In the genomic region with DNA sequence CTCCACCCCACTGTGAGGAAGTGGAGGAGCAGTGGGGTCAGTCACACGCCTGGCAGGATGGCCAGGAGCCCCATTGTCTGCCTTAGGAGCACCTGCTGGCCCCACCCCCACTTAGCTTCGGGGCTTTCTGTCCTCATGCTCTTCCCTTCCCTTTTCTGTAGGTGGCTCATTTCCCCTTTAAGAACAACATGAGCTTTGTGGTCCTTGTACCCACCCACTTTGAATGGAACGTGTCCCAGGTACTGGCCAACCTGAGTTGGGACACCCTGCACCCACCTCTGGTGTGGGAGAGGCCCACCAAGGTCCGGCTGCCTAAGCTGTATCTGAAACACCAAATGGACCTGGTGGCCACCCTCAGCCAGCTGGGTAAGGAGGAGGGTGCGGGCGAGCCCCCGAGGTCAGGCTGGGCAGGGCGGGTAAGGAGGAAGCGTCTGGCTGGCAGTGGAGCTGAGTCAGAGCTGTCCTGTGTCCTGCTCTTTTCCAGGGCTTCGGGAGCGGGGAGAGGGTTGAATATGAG, we compare ENCODE assay signal across 12 cellular contexts. TPM values are rescaled to one million over a fixed set of nuclear protein-coding genes. Genes with fewer than 3 reads are reported as not detected.
DNase-seq lines count a peak whose midpoint lies in the region; ATAC-seq, FAIRE-seq and TF ChIP-seq lines count a peak whose summit lies in the region.
"Had no signal": no experiment of that assay in that cellular context is flagged by ENCODE, and none has a peak within 500 bp of the region (broad histone marks: within the 10 kb centered on the region; RNA-seq: fewer than 3 reads in every experiment).

No MANE protein-coding gene starts in this region.

- no peak overlapping the region for H2AFZ ChIP-seq in HepG2 (ENCODE audit: low read length)

- H3K4me3 ChIP-seq in HepG2 (replicated peaks in 1 of 3; ENCODE audit: insufficient read depth in 1 of 3, low read depth in 2 of 3, low read length in 3 of 3) (no peak overlapping the region), SJCRH30 (no peak overlapping the region)

- H3K27ac ChIP-seq in HepG2 (ENCODE audit: extremely low read length, insufficient read depth, low read length) (peak overlapping the region; percentile 19), SJCRH30 (no peak overlapping the region)

- H3K4me2 ChIP-seq in HepG2 (ENCODE audit: low read depth, low read length), result no peak overlapping the region

- H3K4me1 ChIP-seq in HepG2 (ENCODE audit: insufficient read depth, low read length) (peaks cover 62% of the 10 kb centered on the region), SJCRH30 (0 out of 2 replicates have a peak, but pooled peaks cover 3% of the 10 kb centered on the region)

- TF ChIP-seq RAD21 in HepG2 (CRISPR knock-in tag; IDR thresholded peaks at IDR 0.05), result no peak

- H3K79me2 ChIP-seq in HepG2 (ENCODE audit: insufficient read depth, low read length), result no peaks in the 10 kb centered on the region

- H4K20me1 ChIP-seq in HepG2 (ENCODE audit: insufficient read depth, low read length), result peaks cover 20% of the 10 kb centered on the region; the same call in 1 of the 2 replicates

- POLR2A ChIA-PET in activated B cell treated with CpG ODN at 0.5 μM for 24 hours (lab: Charles Lee) (interaction anchor here (0.5 to 3.3 kb wide), 12 partner anchors 10 to 546 kb away, joined by 4 to 26 read pairs (median 8); partner anchors contain the start of genes RPA1, SERPINF1, SMYD4 and WDR81), HepG2 (lab: Yijun Ruan, JAX) (interaction anchor here (0.9 to 16.4 kb wide), 9 partner anchors 8 to 58 kb away, joined by 3 to 299 read pairs (median 7); partner anchors contain the start of genes SERPINF1, SERPINF2 and WDR81)

- H3K27me3 Mint-ChIP-seq in activated B cell treated with CpG ODN at 0.5 μM for 24 hours, result no peaks in the 10 kb centered on the region

- no peak for TF ChIP-seq EP300 in HepG2 (IDR thresholded peaks at IDR 0.05; ENCODE audit: low read depth in 2 of 2, low read length in 2 of 2)
- no peak for TF ChIP-seq EP300 in HepG2 (CRISPR knock-in tag; IDR thresholded peaks at IDR 0.05; ENCODE audit: borderline replicate concordance)

- in situ Hi-C loops in HepG2 (cut with HindIII; ENCODE audit: extremely low pct_ligation_motif_present, low pct_unique_long_range_greater_than_20kb), result no loop called here

- H3K9me3 ChIP-seq in HepG2 (ENCODE audit: low read length) (no peaks in the 10 kb centered on the region), SJCRH30 (replicated peaks) (no peaks in the 10 kb centered on the region)

- H3K27me3 ChIP-seq in HepG2 (ENCODE audit: control insufficient read depth in 1 of 2, insufficient read depth in 2 of 2, low read length in 2 of 2) (no peaks in the 10 kb centered on the region), SJCRH30 (no peaks in the 10 kb centered on the region; the same call in 1 of the 2 replicates)

- H3K9ac ChIP-seq in HepG2 (ENCODE audit: insufficient read depth, low read depth, low read length), result no peak overlapping the region

- 92% methylated on average over 10 of the region's 11 CpGs for WGBS in HepG2 (ENCODE audit: low lambda C conversion rate)

- BruUV-seq in HepG2 (replicated peaks; lab: Mats Ljungman, UMichigan), result no TSS peak

- ATAC-seq in Right ventricle myocardium superior (ENCODE audit: poor library complexity) (peak; percentile 67), activated B cell treated with CpG ODN at 0.5 μM for 24 hours (ENCODE audit: low read depth) (peak; percentile 86), HepG2 (no peak), GM21737 (IDR thresholded peaks at IDR 0.05; ENCODE audit: unreplicated experiment) (no peak), GM21576 (IDR thresholded peaks at IDR 0.05; ENCODE audit: unreplicated experiment) (no peak), HG03045 (IDR thresholded peaks at IDR 0.05; ENCODE audit: unreplicated experiment) (no peak)

- H3K36me3 ChIP-seq in HepG2 (replicated peaks in 1 of 2; ENCODE audit: control insufficient read depth in 1 of 2, insufficient read depth in 2 of 2, low read length in 2 of 2), result peaks cover 8 to 20% of the 10 kb centered on the region in 2 experiments; a peak in 3 of 5 replicates
- no peaks in the 10 kb centered on the region for H3K36me3 ChIP-seq in SJCRH30

- peak in 1 of 2 experiments; percentile 45; a peak in 2 of 4 replicates for TF ChIP-seq POLR2A in HepG2 (IDR thresholded peaks at IDR 0.05; ENCODE audit: insufficient read depth in 1 of 2, low read depth in 2 of 2, low read length in 2 of 2)

- no peak overlapping the region for H3K27ac Mint-ChIP-seq in activated B cell treated with CpG ODN at 0.5 μM for 24 hours
- H3K27ac Mint-ChIP-seq: activated CD4-positive, alpha-beta T cell treated with anti-CD3 and anti-CD28 coated beads, Interleukin-2, amount 10 ng/mL, durations not matched to agents 24 days and 14 days had no signal

- peak overlapping the region; percentile 38 for H3K4me3 Mint-ChIP-seq in activated B cell treated with CpG ODN at 0.5 μM for 24 hours
- H3K4me3 Mint-ChIP-seq: activated CD4-positive, alpha-beta T cell treated with anti-CD3 and anti-CD28 coated beads, Interleukin-2, amount 10 ng/mL, durations not matched to agents 24 days and 14 days; CD4-positive, CD25-positive, alpha-beta regulatory T cell had no signal

- no peak for FAIRE-seq in HepG2 (lab: Jason Lieb, UNC)
- FAIRE-seq: colon had no signal

- intact Hi-C loops in Right ventricle myocardium superior (cut with DNase I) (no loop called here), cardiac septum (cut with DNase I) (no loop called here), activated B cell treated with CpG ODN at 0.5 μM for 24 hours (cut with micrococcal nuclease) (loop anchor here (2.0 kb wide), 1 partner anchor 18 kb away; no protein-coding TSS in a partner anchor), HepG2 (cut with micrococcal nuclease; ENCODE audit: unreplicated experiment) (no loop called here)

- CTCF ChIA-PET in activated B cell treated with CpG ODN at 0.5 μM for 24 hours (lab: Charles Lee), result interaction anchor here (0.6 to 4.2 kb wide), 7 partner anchors 12 to 33 kb away, joined by 3 to 44 read pairs (median 4); no protein-coding TSS in a partner anchor
- CTCF ChIA-PET in HepG2 (lab: Yijun Ruan, JAX; ENCODE audit: low intra/inter-chr PET ratio, low total read pairs), result no interaction called here

- no peak for DNase-seq in Right ventricle myocardium superior
- DNase-seq in cardiac septum (ENCODE audit: low spot score), result no peak
- DNase-seq in activated B cell treated with CpG ODN at 0.5 μM for 24 hours, result no peak
- DNase-seq in HepG2 (ENCODE audit: low spot score), result no peak
- no peak for DNase-seq in SJCRH30
- DNase-seq: activated CD4-positive, alpha-beta T cell treated with anti-CD3 and anti-CD28 coated beads, Interleukin-2, amount 10 ng/mL, durations not matched to agents 24 days and 14 days; CD4-positive, CD25-positive, alpha-beta regulatory T cell; stimulated activated naive CD4-positive, alpha-beta T cell had no signal

- TF ChIP-seq CTCF in activated B cell treated with CpG ODN at 0.5 μM for 24 hours (IDR thresholded peaks at IDR 0.05) (no peak), HepG2 (CRISPR knock-in tag; IDR thresholded peaks at IDR 0.05) (no peak)

- H3K36me3 Mint-ChIP-seq in activated B cell treated with CpG ODN at 0.5 μM for 24 hours (ENCODE audit: low read depth), result no peaks in the 10 kb centered on the region
- H3K36me3 Mint-ChIP-seq: CD4-positive, CD25-positive, alpha-beta regulatory T cell had no signal

- H3K9me3 Mint-ChIP-seq in activated B cell treated with CpG ODN at 0.5 μM for 24 hours, result no peaks in the 10 kb centered on the region
- H3K9me3 Mint-ChIP-seq: activated CD4-positive, alpha-beta T cell treated with anti-CD3 and anti-CD28 coated beads, Interleukin-2, amount 10 ng/mL, durations not matched to agents 24 days and 14 days had no signal

- H3K4me1 Mint-ChIP-seq in activated B cell treated with CpG ODN at 0.5 μM for 24 hours, result peaks cover 15% of the 10 kb centered on the region
- H3K4me1 Mint-ChIP-seq: activated CD4-positive, alpha-beta T cell treated with anti-CD3 and anti-CD28 coated beads, Interleukin-2, amount 10 ng/mL, durations not matched to agents 24 days and 14 days; CD4-positive, CD25-positive, alpha-beta regulatory T cell had no signal

RNA-seq across cellular contexts. Expression of gene SERPINF1, which starts 9.4 kb away (rescaled TPM):
- total RNA-seq in Right ventricle myocardium superior (131 TPM), cardiac septum (163 TPM), activated B cell treated with CpG ODN at 0.5 μM for 24 hours (8.7 and 14.8 TPM in 2 replicates), HepG2 (2016; rRNA removed; fragmentation: Illumina TruSeq; extraction: Trizol) (418 and 853 TPM in 2 replicates)
- total RNA-seq in HepG2 (2016; cell fraction: cytosol; rRNA removed; fragmentation: Illumina TruSeq; extraction: Trizol; ENCODE audit: low read depth), result 177 and 189 TPM in 2 replicates
- total RNA-seq in HepG2 (2016; cell fraction: insoluble cytoplasmic fraction; rRNA removed; fragmentation: Illumina TruSeq; extraction: Trizol), result 427 and 844 TPM in 2 replicates
- 209 and 251 TPM in 2 replicates for total RNA-seq in HepG2 (2016; cell fraction: membrane; rRNA removed; fragmentation: Illumina TruSeq; extraction: Trizol)
- total RNA-seq in HepG2 (2016; cell fraction: nucleus; rRNA removed; fragmentation: Illumina TruSeq; extraction: Trizol), result 690 and 808 TPM in 2 replicates
- 2,101 and 2,733 TPM in 2 replicates for polyA plus RNA-seq in HepG2 (2011; rRNA removed)
- polyA plus RNA-seq in HepG2 (2011; cell fraction: cytosol; rRNA removed), result 2,219 and 2,408 TPM in 2 replicates
- 1,095 and 1,323 TPM in 2 replicates for polyA plus RNA-seq in HepG2 (2011; cell fraction: nucleus; rRNA removed)
- 624 and 785 TPM in 2 replicates for polyA plus RNA-seq in HepG2 (2012)
- polyA plus RNA-seq in HepG2 (2016; cell fraction: cytosol; fragmentation: Illumina TruSeq; extraction: Trizol; ENCODE audit: low read depth), result 255 and 290 TPM in 2 replicates
- 625 and 642 TPM in 2 replicates for polyA plus RNA-seq in HepG2 (2016; cell fraction: insoluble cytoplasmic fraction; fragmentation: Illumina TruSeq; extraction: Trizol; ENCODE audit: low read depth)
- polyA plus RNA-seq in HepG2 (2016; cell fraction: membrane; fragmentation: Illumina TruSeq; extraction: Trizol; ENCODE audit: low read depth), result 280 and 299 TPM in 2 replicates
- 1,428 and 1,667 TPM in 2 replicates for polyA plus RNA-seq in HepG2 (2016; cell fraction: nucleus; fragmentation: Illumina TruSeq; extraction: Trizol; ENCODE audit: insufficient read depth, low read depth)
- polyA minus RNA-seq in HepG2 (2011; rRNA and poly(A)+ RNA removed; ENCODE audit: low replicate concordance), result 1.4 and 887 TPM in 2 replicates
- polyA minus RNA-seq in HepG2 (2011; cell fraction: cytosol; rRNA and poly(A)+ RNA removed), result 345 and 528 TPM in 2 replicates
- polyA minus RNA-seq in HepG2 (2011; cell fraction: nucleus; rRNA and poly(A)+ RNA removed), result 167 and 268 TPM in 2 replicates
- 182 TPM in 2 replicates for total RNA-seq in SJCRH30 (2014; rRNA removed; shearing (Covaris generic))
- total RNA-seq: activated CD4-positive, alpha-beta T cell treated with anti-CD3 and anti-CD28 coated beads, Interleukin-2, amount 10 ng/mL, durations not matched to agents 24 days and 14 days; CD4-positive, CD25-positive, alpha-beta regulatory T cell had no signal

RNA-seq across cellular contexts. Expression of gene SERPINF2, which starts 9.8 kb away (rescaled TPM):
- total RNA-seq in Right ventricle myocardium superior (0.32 TPM), cardiac septum (1.2 TPM), activated B cell treated with CpG ODN at 0.5 μM for 24 hours (0.82 and 1.3 TPM in 2 replicates), HepG2 (2016; rRNA removed; fragmentation: Illumina TruSeq; extraction: Trizol) (123 and 309 TPM in 2 replicates)
- 43.1 and 45.3 TPM in 2 replicates for total RNA-seq in HepG2 (2016; cell fraction: cytosol; rRNA removed; fragmentation: Illumina TruSeq; extraction: Trizol; ENCODE audit: low read depth)
- 113 and 316 TPM in 2 replicates for total RNA-seq in HepG2 (2016; cell fraction: insoluble cytoplasmic fraction; rRNA removed; fragmentation: Illumina TruSeq; extraction: Trizol)
- 90.4 and 105 TPM in 2 replicates for total RNA-seq in HepG2 (2016; cell fraction: membrane; rRNA removed; fragmentation: Illumina TruSeq; extraction: Trizol)
- total RNA-seq in HepG2 (2016; cell fraction: nucleus; rRNA removed; fragmentation: Illumina TruSeq; extraction: Trizol), result 243 and 286 TPM in 2 replicates
- 548 and 871 TPM in 2 replicates for polyA plus RNA-seq in HepG2 (2011; rRNA removed)
- polyA plus RNA-seq in HepG2 (2011; cell fraction: cytosol; rRNA removed), result 573 and 676 TPM in 2 replicates
- 1,260 and 1,369 TPM in 2 replicates for polyA plus RNA-seq in HepG2 (2011; cell fraction: nucleus; rRNA removed)
- polyA plus RNA-seq in HepG2 (2012), result 401 and 511 TPM in 2 replicates
- 58.6 and 61.9 TPM in 2 replicates for polyA plus RNA-seq in HepG2 (2016; cell fraction: cytosol; fragmentation: Illumina TruSeq; extraction: Trizol; ENCODE audit: low read depth)
- 142 and 163 TPM in 2 replicates for polyA plus RNA-seq in HepG2 (2016; cell fraction: insoluble cytoplasmic fraction; fragmentation: Illumina TruSeq; extraction: Trizol; ENCODE audit: low read depth)
- 96.0 and 97.4 TPM in 2 replicates for polyA plus RNA-seq in HepG2 (2016; cell fraction: membrane; fragmentation: Illumina TruSeq; extraction: Trizol; ENCODE audit: low read depth)
- 572 and 581 TPM in 2 replicates for polyA plus RNA-seq in HepG2 (2016; cell fraction: nucleus; fragmentation: Illumina TruSeq; extraction: Trizol; ENCODE audit: insufficient read depth, low read depth)
- 1.3 and 600 TPM in 2 replicates for polyA minus RNA-seq in HepG2 (2011; rRNA and poly(A)+ RNA removed; ENCODE audit: low replicate concordance)
- polyA minus RNA-seq in HepG2 (2011; cell fraction: cytosol; rRNA and poly(A)+ RNA removed), result 283 and 408 TPM in 2 replicates
- 211 and 291 TPM in 2 replicates for polyA minus RNA-seq in HepG2 (2011; cell fraction: nucleus; rRNA and poly(A)+ RNA removed)
- total RNA-seq in SJCRH30 (2014; rRNA removed; shearing (Covaris generic)), result not detected in 2 replicates
- polyA plus RNA-seq: CD4-positive, CD25-positive, alpha-beta regulatory T cell had no signal

RNA-seq across cellular contexts. Expression of gene WDR81, which starts 28.0 kb away (rescaled TPM):
- total RNA-seq in Right ventricle myocardium superior, result 8.5 TPM
- 7.2 TPM for total RNA-seq in cardiac septum
- 42.7 and 48.4 TPM in 2 replicates for total RNA-seq in activated B cell treated with CpG ODN at 0.5 μM for 24 hours
- 12.5 and 16.7 TPM in 2 replicates for total RNA-seq in HepG2 (2016; rRNA removed; fragmentation: Illumina TruSeq; extraction: Trizol)
- total RNA-seq in HepG2 (2016; cell fraction: cytosol; rRNA removed; fragmentation: Illumina TruSeq; extraction: Trizol; ENCODE audit: low read depth), result 3.6 and 3.9 TPM in 2 replicates
- 9.9 and 18.3 TPM in 2 replicates for total RNA-seq in HepG2 (2016; cell fraction: insoluble cytoplasmic fraction; rRNA removed; fragmentation: Illumina TruSeq; extraction: Trizol)
- 5.3 and 6.1 TPM in 2 replicates for total RNA-seq in HepG2 (2016; cell fraction: membrane; rRNA removed; fragmentation: Illumina TruSeq; extraction: Trizol)
- 16.0 and 19.6 TPM in 2 replicates for total RNA-seq in HepG2 (2016; cell fraction: nucleus; rRNA removed; fragmentation: Illumina TruSeq; extraction: Trizol)
- polyA plus RNA-seq in HepG2 (2011; rRNA removed), result 9.1 and 15.1 TPM in 2 replicates
- 6.4 and 10.5 TPM in 2 replicates for polyA plus RNA-seq in HepG2 (2011; cell fraction: cytosol; rRNA removed)
- polyA plus RNA-seq in HepG2 (2011; cell fraction: nucleus; rRNA removed), result 60.8 and 75.3 TPM in 2 replicates
- polyA plus RNA-seq in HepG2 (2012), result 8.5 and 12.5 TPM in 2 replicates
- 1.8 and 2.2 TPM in 2 replicates for polyA plus RNA-seq in HepG2 (2016; cell fraction: cytosol; fragmentation: Illumina TruSeq; extraction: Trizol; ENCODE audit: low read depth)
- 10.4 and 13.7 TPM in 2 replicates for polyA plus RNA-seq in HepG2 (2016; cell fraction: insoluble cytoplasmic fraction; fragmentation: Illumina TruSeq; extraction: Trizol; ENCODE audit: low read depth)
- polyA plus RNA-seq in HepG2 (2016; cell fraction: membrane; fragmentation: Illumina TruSeq; extraction: Trizol; ENCODE audit: low read depth), result 3.1 and 3.3 TPM in 2 replicates
- 42.6 and 43.3 TPM in 2 replicates for polyA plus RNA-seq in HepG2 (2016; cell fraction: nucleus; fragmentation: Illumina TruSeq; extraction: Trizol; ENCODE audit: insufficient read depth, low read depth)
- 15.7 and 46.8 TPM in 2 replicates for polyA minus RNA-seq in HepG2 (2011; rRNA and poly(A)+ RNA removed; ENCODE audit: low replicate concordance)
- polyA minus RNA-seq in HepG2 (2011; cell fraction: cytosol; rRNA and poly(A)+ RNA removed), result 13.4 and 15.0 TPM in 2 replicates
- 18.0 and 22.3 TPM in 2 replicates for polyA minus RNA-seq in HepG2 (2011; cell fraction: nucleus; rRNA and poly(A)+ RNA removed)
- 8.7 and 10.9 TPM in 2 replicates for total RNA-seq in SJCRH30 (2014; rRNA removed; shearing (Covaris generic))

RNA-seq across cellular contexts. Expression of gene TLCD2, which starts 42.3 kb away (rescaled TPM):
- total RNA-seq in Right ventricle myocardium superior (2.0 TPM), cardiac septum (2.6 TPM), activated B cell treated with CpG ODN at 0.5 μM for 24 hours (0.02 and 0.04 TPM in 2 replicates), HepG2 (2016; rRNA removed; fragmentation: Illumina TruSeq; extraction: Trizol) (0.84 and 1.1 TPM in 2 replicates)
- 0.26 and 0.40 TPM in 2 replicates for total RNA-seq in HepG2 (2016; cell fraction: cytosol; rRNA removed; fragmentation: Illumina TruSeq; extraction: Trizol; ENCODE audit: low read depth)
- 0.92 and 1.3 TPM in 2 replicates for total RNA-seq in HepG2 (2016; cell fraction: insoluble cytoplasmic fraction; rRNA removed; fragmentation: Illumina TruSeq; extraction: Trizol)
- 0.86 and 1.1 TPM in 2 replicates for total RNA-seq in HepG2 (2016; cell fraction: membrane; rRNA removed; fragmentation: Illumina TruSeq; extraction: Trizol)
- 0.84 and 0.94 TPM in 2 replicates for total RNA-seq in HepG2 (2016; cell fraction: nucleus; rRNA removed; fragmentation: Illumina TruSeq; extraction: Trizol)
- 0.90 and 1.2 TPM in 2 replicates for polyA plus RNA-seq in HepG2 (2011; rRNA removed)
- polyA plus RNA-seq in HepG2 (2011; cell fraction: cytosol; rRNA removed), result 0.56 and 0.73 TPM in 2 replicates
- 0.92 and 1.4 TPM in 2 replicates for polyA plus RNA-seq in HepG2 (2011; cell fraction: nucleus; rRNA removed)
- polyA plus RNA-seq in HepG2 (2012), result 0.78 and 1.3 TPM in 2 replicates
- 0.23 and 0.25 TPM in 2 replicates for polyA plus RNA-seq in HepG2 (2016; cell fraction: cytosol; fragmentation: Illumina TruSeq; extraction: Trizol; ENCODE audit: low read depth)
- polyA plus RNA-seq in HepG2 (2016; cell fraction: insoluble cytoplasmic fraction; fragmentation: Illumina TruSeq; extraction: Trizol; ENCODE audit: low read depth), result 0.71 and 0.74 TPM in 2 replicates
- polyA plus RNA-seq in HepG2 (2016; cell fraction: membrane; fragmentation: Illumina TruSeq; extraction: Trizol; ENCODE audit: low read depth), result 0.47 and 0.49 TPM in 2 replicates
- polyA plus RNA-seq in HepG2 (2016; cell fraction: nucleus; fragmentation: Illumina TruSeq; extraction: Trizol; ENCODE audit: insufficient read depth, low read depth), result 1.4 and 1.5 TPM in 2 replicates
- polyA minus RNA-seq in HepG2 (2011; rRNA and poly(A)+ RNA removed; ENCODE audit: low replicate concordance), result 1.6 and 2.6 TPM in 2 replicates
- 0.53 and 1.3 TPM in 2 replicates for polyA minus RNA-seq in HepG2 (2011; cell fraction: cytosol; rRNA and poly(A)+ RNA removed)
- polyA minus RNA-seq in HepG2 (2011; cell fraction: nucleus; rRNA and poly(A)+ RNA removed), result 1.3 and 1.6 TPM in 2 replicates
- 1.2 and 1.3 TPM in 2 replicates for total RNA-seq in SJCRH30 (2014; rRNA removed; shearing (Covaris generic))

Comparison
In these comparisons a context has a peak if more than half of its experiments do, and no peak if none do; other contexts are left out.
1. ATAC-seq: peak in Right ventricle myocardium superior (single experiment) and activated B cell treated with CpG ODN at 0.5 μM for 24 hours (single experiment); none in HepG2 (single experiment), GM21737 (single experiment), GM21576 (single experiment) and HG03045 (single experiment).
2. RNA of gene SERPINF2, which starts 9.8 kb away (total RNA-seq): 43.1 to 316 TPM in HepG2; 1.2 TPM in cardiac septum (single experiment), 0.82 to 1.3 TPM in activated B cell treated with CpG ODN at 0.5 μM for 24 hours, 0.32 TPM in Right ventricle myocardium superior (single experiment) and not detected in SJCRH30; every median in the first group is over 10 times any median in the second.